14 cellular contexts compared by ENCODE assay signal in the genomic region with DNA sequence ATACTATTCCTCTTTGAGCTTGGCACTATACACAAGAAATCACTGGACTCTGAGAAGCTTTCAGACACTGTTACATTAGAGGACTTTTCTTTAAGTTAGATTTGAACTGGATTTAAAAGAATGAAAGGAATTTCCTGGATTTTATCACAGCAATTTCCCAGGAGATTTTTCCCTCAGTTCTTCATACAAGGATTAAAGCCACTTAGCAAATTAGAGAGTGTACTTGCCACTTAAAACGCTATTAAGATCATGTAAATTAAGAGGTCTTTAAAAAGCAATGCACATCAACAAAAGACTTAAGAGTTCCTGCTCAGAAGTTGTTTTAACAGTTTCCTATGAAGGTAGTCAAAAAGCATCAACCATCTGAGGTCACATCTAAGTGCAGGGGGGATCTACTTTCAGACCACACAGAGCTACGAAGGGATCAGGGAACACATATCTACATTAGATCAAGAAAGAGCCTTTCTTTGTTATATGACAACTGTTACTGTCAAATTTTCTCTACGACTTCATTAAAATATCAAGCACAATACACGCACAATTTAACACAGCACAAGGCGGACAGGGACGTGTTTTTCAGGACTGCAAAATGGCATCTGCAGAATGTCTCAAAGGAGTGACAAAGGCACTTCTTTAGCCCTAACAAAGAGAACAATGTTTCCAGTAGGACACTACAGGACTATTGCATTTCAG.
DNase-seq lines count a peak whose midpoint lies in the region; ATAC-seq, FAIRE-seq and TF ChIP-seq lines count a peak whose summit lies in the region.
"Had no signal": no experiment of that assay in that cellular context is flagged by ENCODE, and none has a peak within 500 bp of the region (broad histone marks: within the 10 kb centered on the region; RNA-seq: fewer than 3 reads in every experiment).

No MANE protein-coding gene starts in this region.

- no peak overlapping the region for H2AFZ ChIP-seq in DND-41 (ENCODE audit: low read depth, low read length)
- H2AFZ ChIP-seq in endothelial cell of umbilical vein (ENCODE audit: low read depth, low read length), result no peak overlapping the region
- H2AFZ ChIP-seq in neuronal stem cell (ENCODE audit: low read length), result peak overlapping the region; percentile 37

- H3K9me3 Mint-ChIP-seq in activated CD8-positive, alpha-beta T cell treated with anti-CD3 and anti-CD28 coated beads for 36 hours, result no peaks in the 10 kb centered on the region
- peaks cover 0 to 2% (median 0%) of the 10 kb centered on the region in 6 donors for H3K9me3 Mint-ChIP-seq in immature natural killer cell
- no peaks in the 10 kb centered on the region for H3K9me3 Mint-ChIP-seq in natural killer cell
- H3K9me3 Mint-ChIP-seq: activated naive CD8-positive, alpha-beta T cell treated with anti-CD3 and anti-CD28 coated beads for 36 hours had no signal

- no peak overlapping the region for H3K27ac Mint-ChIP-seq in activated CD8-positive, alpha-beta T cell treated with anti-CD3 and anti-CD28 coated beads for 36 hours
- H3K27ac Mint-ChIP-seq in immature natural killer cell (no peak overlapping the region), natural killer cell (no peak overlapping the region)
- H3K27ac Mint-ChIP-seq: activated naive CD8-positive, alpha-beta T cell treated with anti-CD3 and anti-CD28 coated beads for 36 hours had no signal

- H2BK15ac ChIP-seq in neuronal stem cell (ENCODE audit: low read length), result no peak overlapping the region

- H4K20me1 ChIP-seq in DND-41 (ENCODE audit: insufficient read depth, low read length), result peaks cover 9% of the 10 kb centered on the region; the same call in 1 of the 2 replicates
- no peaks in the 10 kb centered on the region for H4K20me1 ChIP-seq in endothelial cell of umbilical vein (replicated peaks; ENCODE audit: control insufficient read depth, extremely low read depth, insufficient read depth, low read length)

- FAIRE-seq in endothelial cell of umbilical vein (lab: Jason Lieb, UNC), result peak; percentile 89

- no peaks in the 10 kb centered on the region for H3K79me1 ChIP-seq in neuronal stem cell (ENCODE audit: low read depth, low read length)

- intact Hi-C loops in endothelial cell of umbilical vein (cut with micrococcal nuclease) (loop anchor here (2.0 to 5.0 kb wide), 2 partner anchors 52 to 120 kb away; no protein-coding TSS in a partner anchor), natural killer cell (cut with micrococcal nuclease) (no loop called here)
- intact Hi-C loops in activated CD8-positive, alpha-beta T cell treated with anti-CD3 and anti-CD28 coated beads for 36 hours (cut with micrococcal nuclease), result no loop called here

- H2BK120ac ChIP-seq in neuronal stem cell (ENCODE audit: low read depth, low read length), result no peak overlapping the region

- no peak overlapping the region for H3K4ac ChIP-seq in neuronal stem cell (ENCODE audit: low read length)

- H3K9ac ChIP-seq in DND-41 (ENCODE audit: low read depth, low read length), result no peak overlapping the region
- no peak overlapping the region for H3K9ac ChIP-seq in NT2/D1 (ENCODE audit: insufficient read length, low read depth)
- H3K9ac ChIP-seq in endothelial cell of umbilical vein (replicated peaks; ENCODE audit: extremely low read depth, insufficient read depth, low read length), result peak overlapping the region; percentile 21
- no peak overlapping the region for H3K9ac ChIP-seq in neuronal stem cell (ENCODE audit: low read depth, low read length, poor library complexity)

- dilution Hi-C loops in endothelial cell of umbilical vein (cut with MboI; ENCODE audit: extremely low pct_ligation_motif_present, low sequenced_read_pairs), result no loop called here

- H3K36me3 Mint-ChIP-seq in activated CD8-positive, alpha-beta T cell treated with anti-CD3 and anti-CD28 coated beads for 36 hours (ENCODE audit: low read depth), result no peaks in the 10 kb centered on the region
- H3K36me3 Mint-ChIP-seq in immature natural killer cell (no peaks in the 10 kb centered on the region), natural killer cell (no peaks in the 10 kb centered on the region)

- H3K4me2 ChIP-seq in DND-41 (ENCODE audit: insufficient read depth, low read length), result no peak overlapping the region
- H3K4me2 ChIP-seq in endothelial cell of umbilical vein (ENCODE audit: insufficient read depth, low read length), result peak overlapping the region; percentile 55
- peak overlapping the region; percentile 22 for H3K4me2 ChIP-seq in neuronal stem cell (ENCODE audit: insufficient read depth, low read length, poor library complexity, severe bottlenecking)

- H3K27ac ChIP-seq in DND-41 (ENCODE audit: low read length) (no peak overlapping the region), endothelial cell of umbilical vein (ENCODE audit: insufficient read depth, low read depth, low read length) (no peak overlapping the region), neuronal stem cell (replicated peaks; ENCODE audit: low read length) (no peak overlapping the region)
- H3K27ac ChIP-seq: epithelial cell of prostate, skin epidermis had no signal

- no peaks in the 10 kb centered on the region for H3K4me1 Mint-ChIP-seq in activated CD8-positive, alpha-beta T cell treated with anti-CD3 and anti-CD28 coated beads for 36 hours (ENCODE audit: low read depth)
- no peaks in the 10 kb centered on the region for H3K4me1 Mint-ChIP-seq in immature natural killer cell
- no peaks in the 10 kb centered on the region for H3K4me1 Mint-ChIP-seq in natural killer cell

- POLR2A ChIA-PET in endothelial cell of umbilical vein (lab: Charles Lee), result no interaction called here
- POLR2A ChIA-PET in activated CD8-positive, alpha-beta T cell treated with anti-CD3 and anti-CD28 coated beads for 36 hours (lab: Charles Lee), result interaction anchor here (0.5 kb wide), 1 partner anchor 85 kb away, joined by 3 read pairs; no protein-coding TSS in a partner anchor

- H3K4me1 ChIP-seq in DND-41 (ENCODE audit: insufficient read depth, low read length) (peaks cover 6% of the 10 kb centered on the region; the same call in 1 of the 2 replicates), NT2/D1 (ENCODE audit: insufficient read depth, insufficient read length) (no peaks in the 10 kb centered on the region), endothelial cell of umbilical vein (ENCODE audit: control insufficient read depth, extremely low read depth, insufficient read depth, low read length) (peaks cover 23% of the 10 kb centered on the region), neuronal stem cell (ENCODE audit: control insufficient read depth in 2 of 2, insufficient read depth in 1 of 2, low read depth in 1 of 2, low read length in 2 of 2) (peaks cover 11% of the 10 kb centered on the region in 2 donors)

- WGBS in neuronal stem cell (ENCODE audit: extremely low coverage in 2 of 2, insufficient read length in 2 of 2, insufficient replicate concordance in 1 of 2), 2 donors, result no CpG with 5 or more reads among the region's 6 CpGs

- no TSS peak for BruUV-seq in endothelial cell of umbilical vein (replicated peaks; lab: Mats Ljungman, UMichigan)

- no peaks in the 10 kb centered on the region for H3K9me1 ChIP-seq in endothelial cell of umbilical vein (replicated peaks; ENCODE audit: control insufficient read depth, extremely low read depth, insufficient read depth, low read length)

- H3K4me3 Mint-ChIP-seq in activated CD8-positive, alpha-beta T cell treated with anti-CD3 and anti-CD28 coated beads for 36 hours, result no peak overlapping the region
- H3K4me3 Mint-ChIP-seq in immature natural killer cell (no peak overlapping the region), natural killer cell (no peak overlapping the region)
- H3K4me3 Mint-ChIP-seq: activated naive CD8-positive, alpha-beta T cell treated with anti-CD3 and anti-CD28 coated beads for 36 hours had no signal

- H3K36me3 ChIP-seq in DND-41 (ENCODE audit: insufficient read depth, low read length) (no peaks in the 10 kb centered on the region), NT2/D1 (ENCODE audit: insufficient read depth, insufficient read length, low read length) (no peaks in the 10 kb centered on the region), endothelial cell of umbilical vein (ENCODE audit: control insufficient read depth in 2 of 2, extremely low read depth in 1 of 2, insufficient read depth in 2 of 2, low read length in 2 of 2) (no peaks in the 10 kb centered on the region), neuronal stem cell (replicated peaks in 1 of 2; ENCODE audit: control insufficient read depth in 2 of 2, insufficient read depth in 2 of 2, low read length in 2 of 2) (no peaks in the 10 kb centered on the region)

- no peak for TF ChIP-seq POLR2A in endothelial cell of umbilical vein (IDR thresholded peaks at IDR 0.05; ENCODE audit: low read depth, low read length)

- no peak overlapping the region for H4K91ac ChIP-seq in neuronal stem cell (ENCODE audit: low read depth, low read length, poor library complexity)

- no peaks in the 10 kb centered on the region for H3K27me3 Mint-ChIP-seq in activated CD8-positive, alpha-beta T cell treated with anti-CD3 and anti-CD28 coated beads for 36 hours
- H3K27me3 Mint-ChIP-seq in immature natural killer cell (ENCODE audit: low read depth in 3 of 3) (peaks cover 3 to 5% (median 3%) of the 10 kb centered on the region in 3 donors), natural killer cell (ENCODE audit: low read depth in 2 of 2) (peaks cover 7 to 20% of the 10 kb centered on the region in 2 donors)
- H3K27me3 Mint-ChIP-seq: activated naive CD8-positive, alpha-beta T cell treated with anti-CD3 and anti-CD28 coated beads for 36 hours had no signal

- TF ChIP-seq CTCF in DND-41 (IDR thresholded peaks at IDR 0.05; ENCODE audit: borderline replicate concordance, extremely low read depth, low read length, poor library complexity, severe bottlenecking) (no peak), endothelial cell of umbilical vein (IDR thresholded peaks at IDR 0.05; ENCODE audit: extremely low read depth in 1 of 2, insufficient read depth in 1 of 2, low read depth in 1 of 2, low read length in 2 of 2) (no peak), natural killer cell (IDR thresholded peaks at IDR 0.05) (no peak)
- TF ChIP-seq CTCF in activated CD8-positive, alpha-beta T cell treated with anti-CD3 and anti-CD28 coated beads for 36 hours (IDR thresholded peaks at IDR 0.05), result no peak

- H3K4me3 ChIP-seq in DND-41 (ENCODE audit: low read depth in 1 of 2, low read length in 2 of 2) (no peak overlapping the region), NT2/D1 (ENCODE audit: insufficient read length, low read depth) (no peak overlapping the region), endothelial cell of umbilical vein (replicated peaks in 1 of 3; ENCODE audit: insufficient read depth in 1 of 3, low read depth in 1 of 3, low read length in 3 of 3) (no peak overlapping the region), neuronal stem cell (ENCODE audit: low read length in 2 of 2) (peak overlapping the region in 1 of 2 donors; percentile 7)
- H3K4me3 ChIP-seq: skin epidermis had no signal

- ATAC-seq in DND-41 (ENCODE audit: insufficient read depth, low read depth) (0 out of 3 replicates have a peak, but pooled peaks have one; percentile 37), natural killer cell (no peak)
- no peak for ATAC-seq in activated CD8-positive, alpha-beta T cell treated with anti-CD3 and anti-CD28 coated beads for 36 hours
- ATAC-seq: left colon had no signal

- CTCF ChIA-PET in endothelial cell of umbilical vein (lab: Charles Lee), result interaction anchor here (1.0 to 4.3 kb wide), 6 partner anchors 17 to 120 kb away, joined by 3 to 12 read pairs (median 4); partner anchors contain the start of gene EPB41L2
- CTCF ChIA-PET in activated CD8-positive, alpha-beta T cell treated with anti-CD3 and anti-CD28 coated beads for 36 hours (lab: Charles Lee), result no interaction called here

- H3K14ac ChIP-seq in neuronal stem cell (ENCODE audit: low read length), result no peak overlapping the region

- no peak overlapping the region for H3K18ac ChIP-seq in neuronal stem cell (ENCODE audit: low read length)

- H3K9me3 ChIP-seq in DND-41 (ENCODE audit: insufficient read depth, low read length, severe bottlenecking), result no peaks in the 10 kb centered on the region
- no peaks in the 10 kb centered on the region for H3K9me3 ChIP-seq in NT2/D1 (ENCODE audit: insufficient read depth, low read length)
- no peaks in the 10 kb centered on the region for H3K9me3 ChIP-seq in endothelial cell of umbilical vein (replicated peaks; ENCODE audit: control insufficient read depth, insufficient read depth, low read length)
- H3K9me3 ChIP-seq in neuronal stem cell (replicated peaks in 1 of 2; ENCODE audit: control insufficient read depth in 2 of 2, insufficient read depth in 1 of 2, low read depth in 1 of 2, low read length in 2 of 2), result no peaks in the 10 kb centered on the region

- H3K79me2 ChIP-seq in DND-41 (ENCODE audit: insufficient read depth, low read length), result peaks cover 86% of the 10 kb centered on the region
- peaks cover 58% of the 10 kb centered on the region for H3K79me2 ChIP-seq in endothelial cell of umbilical vein (ENCODE audit: control insufficient read depth, insufficient read depth, low read length)

- no peak overlapping the region for H3K23ac ChIP-seq in neuronal stem cell (ENCODE audit: low read depth, low read length, poor library complexity)

- no peaks in the 10 kb centered on the region for H3K27me3 ChIP-seq in DND-41 (ENCODE audit: insufficient read depth, low read length, poor library complexity)
- no peaks in the 10 kb centered on the region for H3K27me3 ChIP-seq in NT2/D1 (ENCODE audit: insufficient read depth, insufficient read length)
- no peaks in the 10 kb centered on the region for H3K27me3 ChIP-seq in endothelial cell of umbilical vein (ENCODE audit: control insufficient read depth in 2 of 2, insufficient read depth in 2 of 2, low read length in 2 of 2)
- H3K27me3 ChIP-seq in neuronal stem cell (ENCODE audit: control insufficient read depth in 3 of 3, insufficient read depth in 3 of 3, low read depth in 1 of 3, low read length in 3 of 3), result no peaks in the 10 kb centered on the region

- H2AK5ac ChIP-seq in neuronal stem cell (ENCODE audit: low read depth, low read length), result no peak overlapping the region

- H2BK5ac ChIP-seq in neuronal stem cell (ENCODE audit: low read length), result no peak overlapping the region

- no peak for DNase-seq in DND-41
- DNase-seq in NT2/D1 (ENCODE audit: low read depth, low spot score), result peak; percentile 1
- peak; percentile 74 for DNase-seq in endothelial cell of umbilical vein (ENCODE audit: low read depth, low spot score)
- peak; percentile 17 for DNase-seq in neuronal stem cell (ENCODE audit: low spot score)
- DNase-seq in activated CD8-positive, alpha-beta T cell treated with anti-CD3 and anti-CD28 coated beads for 36 hours, result no peak
- DNase-seq in immature natural killer cell, result no peak
- no peak for DNase-seq in T-helper 1 cell
- no peak for DNase-seq in natural killer cell
- DNase-seq: activated CD4-positive, alpha-beta T cell treated with anti-CD3 and anti-CD28 coated beads, Interleukin-2, amount 50 U/mL, for 48 hours; activated naive CD8-positive, alpha-beta T cell treated with anti-CD3 and anti-CD28 coated beads for 36 hours; left colon; SHP77 treated with DMSO at 0.1 percent for 48 hours had no signal

- H4K8ac ChIP-seq in neuronal stem cell (ENCODE audit: low read depth, low read length), result no peak overlapping the region

- H2BK12ac ChIP-seq in neuronal stem cell (ENCODE audit: low read length), result no peak overlapping the region

Comparison
In these comparisons a context has a peak if more than half of its experiments do, and no peak if none do; other contexts are left out.
1. DNase-seq: peak in NT2/D1 (single experiment), endothelial cell of umbilical vein (single experiment) and neuronal stem cell (single experiment); none in DND-41 (single experiment), activated CD8-positive, alpha-beta T cell treated with anti-CD3 and anti-CD28 coated beads for 36 hours (single experiment), immature natural killer cell (0 of 3), T-helper 1 cell (0 of 5) and natural killer cell (single experiment).